In the genomic region with DNA sequence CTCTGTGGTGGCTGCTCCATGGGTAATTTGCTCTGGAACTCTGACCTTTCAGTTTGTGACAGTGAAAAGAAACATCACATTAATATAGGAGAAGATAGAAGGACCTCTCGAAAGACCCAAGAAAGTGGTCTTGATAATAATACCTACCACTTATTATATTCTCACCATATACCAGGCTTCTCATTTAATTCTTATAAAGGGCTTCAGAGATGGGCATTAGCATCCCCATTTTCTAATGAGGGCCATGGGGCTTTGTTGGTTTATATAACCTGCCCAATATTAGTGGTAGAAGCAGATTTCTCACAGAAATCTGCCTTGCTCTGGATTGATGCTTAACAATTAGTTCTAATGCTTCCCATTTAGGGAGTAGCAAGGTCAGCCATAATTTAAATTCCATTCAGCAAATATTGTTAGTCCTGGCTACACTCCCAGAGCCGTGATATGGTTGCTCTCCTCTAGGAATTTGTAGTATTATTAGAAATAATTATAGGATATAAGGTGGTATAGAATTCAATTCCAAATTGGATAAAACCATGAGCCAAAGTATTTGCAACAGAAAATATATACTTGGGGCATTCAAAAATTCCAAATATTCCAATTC, we compare ENCODE assay signal across 12 cellular contexts. TPM values are rescaled to one million over a fixed set of nuclear protein-coding genes. Genes with fewer than 3 reads are reported as not detected.
DNase-seq lines count a peak whose midpoint lies in the region; ATAC-seq, FAIRE-seq and TF ChIP-seq lines count a peak whose summit lies in the region.
"Had no signal": no experiment of that assay in that cellular context is flagged by ENCODE, and none has a peak within 500 bp of the region (broad histone marks: within the 10 kb centered on the region; RNA-seq: fewer than 3 reads in every experiment).

No MANE protein-coding gene starts in this region.

- TF ChIP-seq POLR2A in GM12892 (IDR thresholded peaks at IDR 0.05; ENCODE audit: low read depth, low read length): no peak

- H3K27ac ChIP-seq in CD4-positive, alpha-beta memory T cell (ENCODE audit: low read depth, low read length): no peak overlapping the region
- H3K27ac ChIP-seq in mesodermal cell (ENCODE audit: low read depth, low read length, severe bottlenecking): peak overlapping the region; percentile 79
- no peak overlapping the region for H3K27ac ChIP-seq in psoas muscle
- H3K27ac ChIP-seq: right lobe of liver had no signal

- H3K36me3 Mint-ChIP-seq in CD4-positive, alpha-beta memory T cell: peaks cover 2 to 12% of the 10 kb centered on the region in 2 donors
- H3K36me3 Mint-ChIP-seq in stimulated activated effector memory CD8-positive, alpha-beta T cell treated with anti-CD3 and anti-CD28 coated beads, Interleukin-12 subunit alpha, Interleukin-12 subunit beta, amount 100 ng/mL, for 72 hours: no peaks in the 10 kb centered on the region

- peak overlapping the region in 4 of 7 donors; percentile 3 to 70 (median 48) for H3K27ac Mint-ChIP-seq in CD4-positive, alpha-beta memory T cell
- H3K27ac Mint-ChIP-seq in stimulated activated effector memory CD8-positive, alpha-beta T cell treated with anti-CD3 and anti-CD28 coated beads, Interleukin-12 subunit alpha, Interleukin-12 subunit beta, amount 100 ng/mL, for 72 hours: no peak overlapping the region

- no peak overlapping the region for H3K9ac ChIP-seq in adipocyte (ENCODE audit: low read length)

- CTCF ChIA-PET in CD4-positive, alpha-beta memory T cell (lab: Charles Lee; ENCODE audit: partially characterized antibody): interaction anchor here (0.6 to 1.5 kb wide), 3 partner anchors 107 to 311 kb away, joined by 3 read pairs; no protein-coding TSS in a partner anchor

- H3K27me3 ChIP-seq in CD4-positive, alpha-beta memory T cell (ENCODE audit: insufficient read depth, low read length): no peaks in the 10 kb centered on the region
- H3K27me3 ChIP-seq in adipocyte (replicated peaks; ENCODE audit: control insufficient read depth, insufficient read depth, low read length) (no peaks in the 10 kb centered on the region), psoas muscle (ENCODE audit: insufficient read depth in 3 of 3, low read length in 2 of 3) (no peaks in the 10 kb centered on the region)
- H3K27me3 ChIP-seq: right lobe of liver had no signal

- FAIRE-seq in GM12892 (lab: Jason Lieb, UNC): no peak

- intact Hi-C loops in CD4-positive, alpha-beta memory T cell (cut with micrococcal nuclease): no loop called here
- intact Hi-C loops in psoas muscle (cut with DNase I): no loop called here

- H3K36me3 ChIP-seq in CD4-positive, alpha-beta memory T cell (ENCODE audit: insufficient read depth, low read length): no peaks in the 10 kb centered on the region
- no peaks in the 10 kb centered on the region for H3K36me3 ChIP-seq in adipocyte (ENCODE audit: control insufficient read depth, insufficient read depth, low read length, severe bottlenecking)
- no peaks in the 10 kb centered on the region for H3K36me3 ChIP-seq in mesodermal cell (ENCODE audit: control insufficient read depth, insufficient read depth, low read length)
- H3K36me3 ChIP-seq in psoas muscle (ENCODE audit: insufficient read depth in 1 of 2, low read depth in 1 of 2): no peaks in the 10 kb centered on the region
- H3K36me3 ChIP-seq: right lobe of liver had no signal

- peaks cover 38 to 50% (median 45%) of the 10 kb centered on the region in 4 donors for H3K4me1 Mint-ChIP-seq in CD4-positive, alpha-beta memory T cell
- peaks cover 38% of the 10 kb centered on the region for H3K4me1 Mint-ChIP-seq in stimulated activated effector memory CD8-positive, alpha-beta T cell treated with anti-CD3 and anti-CD28 coated beads, Interleukin-12 subunit alpha, Interleukin-12 subunit beta, amount 100 ng/mL, for 72 hours

- no peak for ATAC-seq in stimulated activated effector memory CD8-positive, alpha-beta T cell treated with anti-CD3 and anti-CD28 coated beads, Interleukin-12 subunit alpha, Interleukin-12 subunit beta, amount 100 ng/mL, for 72 hours
- ATAC-seq in HG03039 (IDR thresholded peaks at IDR 0.05; ENCODE audit: unreplicated experiment): no peak
- ATAC-seq in psoas muscle: no peak

- H3K4me3 Mint-ChIP-seq in CD4-positive, alpha-beta memory T cell: no peak overlapping the region
- H3K4me3 Mint-ChIP-seq in stimulated activated effector memory CD8-positive, alpha-beta T cell treated with anti-CD3 and anti-CD28 coated beads, Interleukin-12 subunit alpha, Interleukin-12 subunit beta, amount 100 ng/mL, for 72 hours: no peak overlapping the region

- POLR2A ChIA-PET in CD4-positive, alpha-beta memory T cell (lab: Charles Lee; ENCODE audit: partially characterized antibody): interaction anchor here (1.8 to 9.5 kb wide), 2 partner anchors 105 to 120 kb away, joined by 8 to 75 read pairs; no protein-coding TSS in a partner anchor

- H3K4me1 ChIP-seq in CD4-positive, alpha-beta memory T cell (ENCODE audit: insufficient read depth, low read length): peaks cover 44% of the 10 kb centered on the region
- peaks cover 26% of the 10 kb centered on the region for H3K4me1 ChIP-seq in adipocyte (ENCODE audit: control insufficient read depth, insufficient read depth, low read length)
- peaks cover 48% of the 10 kb centered on the region for H3K4me1 ChIP-seq in mesodermal cell (ENCODE audit: control insufficient read depth, insufficient read depth, low read length, poor library complexity, severe bottlenecking)
- H3K4me1 ChIP-seq in psoas muscle: peaks cover 5% of the 10 kb centered on the region
- H3K4me1 ChIP-seq: right lobe of liver had no signal

- DNase-seq in CD4-positive, alpha-beta memory T cell: no peak
- peak; percentile 60 for DNase-seq in NCI-H1105 (lab: John Stamatoyannopoulos, UW)
- peak; percentile 49 for DNase-seq in adipocyte (ENCODE audit: low read depth)
- no peak for DNase-seq in stimulated activated effector memory CD8-positive, alpha-beta T cell treated with anti-CD3 and anti-CD28 coated beads, Interleukin-12 subunit alpha, Interleukin-12 subunit beta, amount 100 ng/mL, for 72 hours (ENCODE audit: low spot score in 2 of 2)
- no peak for DNase-seq in GM12892 (ENCODE audit: insufficient read length)
- DNase-seq in psoas muscle: no peak
- DNase-seq: AML-193, amygdala, NCI-H1694 treated with DMSO at 0.1 percent for 48 hours, right lobe of liver had no signal

- no CpG with 5 or more reads among the region's 2 CpGs for WGBS in mesodermal cell (ENCODE audit: insufficient coverage in 2 of 2), 2 experiments
- WGBS in psoas muscle, 3 donors: 65 to 76% (median 72%) methylated on average over 2 of the region's 2 CpGs

- H3K9me3 Mint-ChIP-seq in CD4-positive, alpha-beta memory T cell: peaks cover 0 to 10% (median 2%) of the 10 kb centered on the region in 8 donors
- H3K9me3 Mint-ChIP-seq in stimulated activated effector memory CD8-positive, alpha-beta T cell treated with anti-CD3 and anti-CD28 coated beads, Interleukin-12 subunit alpha, Interleukin-12 subunit beta, amount 100 ng/mL, for 72 hours: peaks cover 4% of the 10 kb centered on the region

- H3K9me3 ChIP-seq in CD4-positive, alpha-beta memory T cell (ENCODE audit: control insufficient read depth in 1 of 2, low read length in 2 of 2): no peaks in the 10 kb centered on the region
- H3K9me3 ChIP-seq in adipocyte (ENCODE audit: control insufficient read depth, low read length) (peaks cover 11% of the 10 kb centered on the region), mesodermal cell (ENCODE audit: control insufficient read depth, low read length) (no peaks in the 10 kb centered on the region), psoas muscle (no peaks in the 10 kb centered on the region)
- H3K9me3 ChIP-seq: right lobe of liver had no signal

- H3K4me3 ChIP-seq in CD4-positive, alpha-beta memory T cell (ENCODE audit: low read length in 2 of 2): no peak overlapping the region
- H3K4me3 ChIP-seq in adipocyte (ENCODE audit: low read length) (no peak overlapping the region), mesodermal cell (ENCODE audit: extremely low read depth, insufficient read depth, low read length, poor library complexity, severe bottlenecking) (no peak overlapping the region), psoas muscle (no peak overlapping the region)
- H3K4me3 ChIP-seq: right lobe of liver had no signal

- no peaks in the 10 kb centered on the region for H3K27me3 Mint-ChIP-seq in CD4-positive, alpha-beta memory T cell

- TF ChIP-seq CTCF in psoas muscle (IDR thresholded peaks at IDR 0.05): no peak

RNA-seq across cellular contexts. Expression of a gene that starts 7.4 kb away (rescaled TPM):
- total RNA-seq in CD4-positive, alpha-beta memory T cell: 10 to 100 TPM; 12.8 to 13.1 TPM
- polyA plus RNA-seq in CD4-positive, alpha-beta memory T cell: 10 to 100 TPM; 15.0 to 17.0 TPM
- 34.4 TPM for polyA plus RNA-seq in mesodermal cell (2013, experiment 1 of 2)
- 39.7 TPM for polyA plus RNA-seq in mesodermal cell (2013, experiment 2 of 2)
- 0.06 TPM for polyA plus RNA-seq in GM12892 (2012; ENCODE audit: missing spikeins)
- total RNA-seq in psoas muscle: 1 to 10 TPM in 1 of 4 donors, under 1 TPM in 3; 0.48 to 1.1 (median 0.59) TPM
- under 1 TPM; 0.63 to 0.77 (median 0.64) TPM for polyA plus RNA-seq in psoas muscle

RNA-seq across cellular contexts. Expression of a gene that starts 7.8 kb away (rescaled TPM):
- total RNA-seq in CD4-positive, alpha-beta memory T cell: 10 to 100 TPM; 44.3 to 49.0 TPM
- polyA plus RNA-seq in CD4-positive, alpha-beta memory T cell: 10 to 100 TPM; 46.6 to 74.6 TPM
- polyA plus RNA-seq in mesodermal cell (2013, experiment 1 of 2): 6.5 TPM
- polyA plus RNA-seq in mesodermal cell (2013, experiment 2 of 2): 5.0 TPM
- polyA plus RNA-seq in GM12892 (2012; ENCODE audit: missing spikeins): 1.3 TPM
- 1 to 10 TPM in 1 of 4 donors, under 1 TPM in 3; 0.19 to 1.2 (median 0.69) TPM for total RNA-seq in psoas muscle
- under 1 TPM; 0.18 to 0.38 (median 0.26) TPM for polyA plus RNA-seq in psoas muscle

Comparison
In these comparisons a context has a peak if more than half of its experiments do, and no peak if none do; other contexts are left out.
1. DNase-seq: peak in NCI-H1105 (single experiment) and adipocyte (single experiment); none in CD4-positive, alpha-beta memory T cell (0 of 5), stimulated activated effector memory CD8-positive, alpha-beta T cell treated with anti-CD3 and anti-CD28 coated beads, Interleukin-12 subunit alpha, Interleukin-12 subunit beta, amount 100 ng/mL, for 72 hours (0 of 2), GM12892 (single experiment) and psoas muscle (0 of 2).
2. RNA of a gene that starts 7.4 kb away (total RNA-seq): 12.8 to 13.1 TPM in CD4-positive, alpha-beta memory T cell; 0.48 to 1.1 TPM in psoas muscle; every median in the first group is over 4 times any median in the second.
3. RNA of a gene that starts 7.8 kb away (total RNA-seq): 44.3 to 49.0 TPM in CD4-positive, alpha-beta memory T cell; 0.19 to 1.2 TPM in psoas muscle; every median in the first group is over 10 times any median in the second.